In the genomic region with DNA sequence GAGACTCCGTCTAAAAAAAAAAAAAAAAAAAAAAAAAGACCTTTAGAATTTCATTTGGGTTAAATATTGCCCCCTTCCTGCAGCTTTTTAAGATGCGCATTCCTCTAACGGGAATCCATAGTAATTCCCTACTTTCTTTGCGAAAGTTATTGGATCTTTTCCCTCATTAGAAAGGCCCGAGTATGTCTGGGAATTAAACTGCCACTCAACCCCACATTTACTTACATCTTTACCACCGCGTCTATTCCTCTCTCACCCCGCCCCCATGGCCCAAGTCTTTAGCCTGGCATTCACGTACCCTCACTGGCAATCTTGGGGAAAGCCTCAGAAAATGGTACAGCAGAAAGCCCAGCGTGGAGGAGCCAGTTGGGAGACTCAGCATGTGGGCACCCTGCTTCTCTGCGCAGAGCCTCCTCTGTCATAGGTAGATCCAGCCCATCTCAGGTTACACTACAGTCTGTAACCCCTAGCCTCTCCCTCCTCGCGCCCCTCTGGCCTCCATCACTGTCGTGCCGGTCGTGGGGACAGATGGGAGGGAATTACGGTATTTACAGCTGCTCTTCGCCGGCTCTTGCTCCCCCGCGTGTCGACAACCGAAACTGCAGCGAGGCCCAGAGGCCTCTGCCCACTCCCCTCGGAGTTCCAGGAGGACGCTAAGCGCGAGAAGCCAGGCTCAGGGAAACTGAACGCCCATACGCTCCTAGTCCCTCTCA, we compare ENCODE assay signal across 8 cellular contexts. TPM values are rescaled to one million over a fixed set of nuclear protein-coding genes. Genes with fewer than 3 reads are reported as not detected.
A peak's percentile ranks its signal among the peaks of the same experiment; 100 is the strongest.
DNase-seq lines count a peak whose midpoint lies in the region; ATAC-seq, FAIRE-seq and TF ChIP-seq lines count a peak whose summit lies in the region.

No MANE protein-coding gene starts in this region.

- ATAC-seq in left lobe of liver (peak; percentile 98), HG02870 (IDR thresholded peaks at IDR 0.05; ENCODE audit: unreplicated experiment) (no peak), HG03520 (IDR thresholded peaks at IDR 0.05; ENCODE audit: unreplicated experiment) (no peak)

- no peak for TF ChIP-seq POLR2A in GM12892 (IDR thresholded peaks at IDR 0.05; ENCODE audit: low read depth, low read length)

- DNase-seq in GM12892 (ENCODE audit: insufficient read length) (peak; percentile 88), MG63 (peak; percentile 59), dermis blood vessel endothelial cell (peak; percentile 86), left lobe of liver (ENCODE audit: low spot score) (peak; percentile 72)
- DNase-seq in activated CD4-positive, alpha-beta T cell treated with anti-CD3 and anti-CD28 coated beads, Interleukin-2, amount 50 U/mL, for 1 hour = peak; percentile 77
- peak; percentile 77 for DNase-seq in stimulated activated CD4-positive, alpha-beta T cell treated with anti-CD3 and anti-CD28 coated beads, Interleukin-1b, Interleukin-23, amount 100 ng/mL, for 48 hours

- peaks cover 10% of the 10 kb centered on the region for H3K9me3 ChIP-seq in MG63

- H3K27me3 ChIP-seq in MG63 = no peaks in the 10 kb centered on the region

- peak; percentile 90 for FAIRE-seq in GM12892 (lab: Jason Lieb, UNC)

- no peaks in the 10 kb centered on the region for H3K36me3 ChIP-seq in MG63

- peak overlapping the region; percentile 10; the same call in 1 of the 2 replicates for H3K4me3 ChIP-seq in MG63

RNA-seq across cellular contexts. Expression of a gene that starts 6.4 kb away (rescaled TPM):
- 2.5 TPM for polyA plus RNA-seq in GM12892 (2012; ENCODE audit: missing spikeins)
- total RNA-seq in MG63 (2014; rRNA removed; shearing (Covaris generic); ENCODE audit: low replicate concordance) = 3.3 and 4.7 TPM in 2 replicates
- total RNA-seq in dermis blood vessel endothelial cell (5.6 and 5.8 TPM in 2 replicates), left lobe of liver (0.38 TPM)
